Comparison of ENCODE assay signal across 19 cellular contexts in the genomic region with DNA sequence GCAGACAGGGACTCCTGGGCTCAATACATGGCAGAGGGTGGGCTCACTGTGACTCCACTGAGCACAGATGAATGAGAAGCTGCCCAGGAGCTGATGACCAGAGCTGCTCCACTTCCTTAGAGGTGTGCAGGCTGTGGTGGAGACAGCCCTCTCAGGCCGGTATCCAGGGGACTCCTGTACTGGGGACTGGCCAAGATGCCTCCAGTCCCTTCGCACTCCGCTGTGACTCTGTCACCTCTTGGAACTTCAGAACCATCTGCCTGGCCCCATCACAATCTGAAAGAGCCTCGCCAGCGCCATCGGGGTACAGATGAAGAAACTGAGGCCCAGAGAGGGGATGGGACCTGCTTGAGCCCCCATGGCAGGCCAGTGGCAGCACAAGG.
"Had no signal": no experiment of that assay in that cellular context is flagged by ENCODE, and none has a peak within 500 bp of the region (broad histone marks: within the 10 kb centered on the region; RNA-seq: fewer than 3 reads in every experiment).

No MANE protein-coding gene starts in this region.

- H3K4me3 ChIP-seq: body of pancreas, dorsolateral prefrontal cortex, lung, skin epidermis, testis had no signal

- H3K27ac ChIP-seq: body of pancreas, skin epidermis, testis had no signal

- H3K27me3 ChIP-seq: body of pancreas, dorsolateral prefrontal cortex, testis had no signal

- FAIRE-seq: colon, islet of Langerhans had no signal

- DNase-seq: activated CD4-positive, alpha-beta T cell treated with anti-CD3 and anti-CD28 coated beads, Interleukin-2, amount 50 U/mL, for 1 hour; activated gamma-delta T cell treated with Interleukin-2 at 50 U/mL for 16 hours; activated T-cell treated with anti-CD3 and anti-CD28 coated beads, Interleukin-2, amount 50 U/mL, for 72 hours; amygdala; body of pancreas; caudate nucleus; foreskin fibroblast; glutamatergic neuron; hippocampal formation; nucleus accumbens; stimulated activated naive CD8-positive, alpha-beta T cell treated with anti-CD3 and anti-CD28 coated beads, Interleukin-15, amount 100 ng/mL, for 72 hours; T1000; testis had no signal

- H3K9me3 ChIP-seq: body of pancreas, testis had no signal

- ATAC-seq: activated T-cell treated with anti-CD3 and anti-CD28 coated beads, Interleukin-2, amount 50 U/mL, for 72 hours; body of pancreas; natural killer cell treated with Interleukin-12 subunit alpha and Interleukin-12 subunit beta and Interleukin-15 and Interleukin-18, amount 100 ng/mL, for 72 hours; stimulated activated naive CD8-positive, alpha-beta T cell treated with anti-CD3 and anti-CD28 coated beads, Interleukin-15, amount 100 ng/mL, for 72 hours had no signal
